1 cellular context compared by ENCODE assay signal in genomic region chr14:103316723-103317122, GRCh38.
TF ChIP-seq lines count a peak whose summit lies in the region.

No MANE protein-coding gene starts in this region.

TF ChIP-seq in GM23338, 12 proteins besides CTCF, POLR2A, EP300 and RAD21 (continued from another document):
- TF ChIP-seq REST (IDR thresholded peaks at IDR 0.05; ENCODE audit: unreplicated experiment) (no peak), EZH2 (IDR thresholded peaks at IDR 0.05; ENCODE audit: low read depth, unreplicated experiment) (no peak)
